In genomic region chrX:120671963-120672362, GRCh38 we compare ENCODE assay signal across 1 cellular context.
TF ChIP-seq lines count a peak whose summit lies in the region.

No MANE protein-coding gene starts in this region.

TF ChIP-seq in HepG2, 621 proteins besides CTCF, POLR2A, EP300 and RAD21 (continued from another document):
- TF ChIP-seq ZFP82 (CRISPR knock-in tag; IDR thresholded peaks at IDR 0.05; ENCODE audit: borderline replicate concordance) (no peak), ARID4A (CRISPR knock-in tag; IDR thresholded peaks at IDR 0.05; ENCODE audit: borderline replicate concordance) (no peak), ZIK1 (CRISPR knock-in tag; IDR thresholded peaks at IDR 0.05; ENCODE audit: borderline replicate concordance, low read depth) (no peak), NFYC (CRISPR knock-in tag; IDR thresholded peaks at IDR 0.05) (no peak), JARID2 (CRISPR knock-in tag; IDR thresholded peaks at IDR 0.05; ENCODE audit: insufficient replicate concordance) (no peak), KLF16 (CRISPR knock-in tag; IDR thresholded peaks at IDR 0.05) (no peak), ZNF251 (CRISPR knock-in tag; IDR thresholded peaks at IDR 0.05) (no peak), ZNF451 (CRISPR knock-in tag; IDR thresholded peaks at IDR 0.05) (no peak), ZNF407 (CRISPR knock-in tag; IDR thresholded peaks at IDR 0.05; ENCODE audit: not compliant biosample characterization) (no peak), ZNF556 (CRISPR knock-in tag; IDR thresholded peaks at IDR 0.05; ENCODE audit: borderline replicate concordance) (no peak)
